24 cellular contexts compared by ENCODE assay signal in the genomic region with DNA sequence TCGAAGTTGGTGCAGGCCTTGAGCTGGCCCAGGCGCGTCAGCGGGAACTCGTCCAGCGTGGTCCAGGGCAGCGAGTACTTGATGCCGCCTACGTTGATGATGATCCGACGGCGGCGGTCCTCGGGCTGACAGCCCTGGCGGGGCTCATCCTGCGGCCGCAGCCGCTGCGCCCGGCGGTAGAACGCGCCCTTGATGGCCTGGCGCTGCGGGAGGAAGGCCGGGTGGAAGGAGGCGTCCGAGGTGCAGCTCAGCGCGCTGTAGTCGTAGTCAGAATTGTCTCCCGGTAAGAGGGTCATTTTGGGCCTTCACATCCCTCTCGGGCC.
"Had no signal": no experiment of that assay in that cellular context is flagged by ENCODE, and none has a peak within 500 bp of the region (broad histone marks: within the 10 kb centered on the region; RNA-seq: fewer than 3 reads in every experiment).

No MANE protein-coding gene starts in this region.

- FAIRE-seq: urothelium cell line had no signal

- H3K4me3 ChIP-seq: stomach, suprapubic skin, thoracic aorta, thyroid gland, tibial artery, tibial nerve, transverse colon, upper lobe of left lung, upper lobe of right lung, uterus, vagina had no signal

- H3K27me3 ChIP-seq: testis, thyroid gland, transverse colon, upper lobe of left lung, uterus, vagina had no signal

- DNase-seq: stimulated activated CD4-positive, alpha-beta T cell treated with anti-CD3 and anti-CD28 coated beads, Interleukin-2, amount 100 ng/mL, for 48 hours; stimulated activated CD4-positive, alpha-beta T cell treated with anti-CD3 and anti-CD28 coated beads, Interleukin-4, amount 100 ng/mL, for 1 hour; stimulated activated CD4-positive, alpha-beta T cell treated with anti-CD3 and anti-CD28 coated beads, Interleukin-4, amount 100 ng/mL, for 24 hours; stimulated activated CD4-positive, alpha-beta T cell treated with anti-CD3 and anti-CD28 coated beads, Interleukin-4, amount 100 ng/mL, for 4 hours; stimulated activated naive B cell treated with anti-CD40 and anti-IgM and Interleukin-4, amounts not matched to agents 10 μg/mL and 1 μg/mL and 100 μg/mL, for 72 hours; stimulated activated naive CD4-positive, alpha-beta T cell; stimulated activated naive CD4-positive, alpha-beta T cell treated with Interleukin-2 at 50 U/mL for 16 hours; stimulated activated naive CD8-positive, alpha-beta T cell treated with anti-CD3 and anti-CD28 coated beads, Interleukin-15, amount 100 ng/mL, for 72 hours; stimulated activated naive CD8-positive, alpha-beta T cell treated with anti-CD3 and anti-CD28 coated beads, Interleukin-15, Interleukin-2, amounts not matched to agents 100 U/mL and 50 U/mL, for 24 hours; stomach; substantia nigra; testis; thyroid gland; tibial artery; transverse colon; trophoblast cell; upper lobe of right lung; uterus had no signal

- H3K36me3 ChIP-seq: stomach, suprapubic skin, thoracic aorta, thyroid gland, tibial artery, tibial nerve, transverse colon, upper lobe of left lung, upper lobe of right lung, uterus, vagina had no signal

- H3K27ac ChIP-seq: stomach, suprapubic skin, testis, thoracic aorta, thyroid gland, tibial artery, tibial nerve, transverse colon, upper lobe of left lung, upper lobe of right lung, uterus, vagina had no signal

- H3K9me3 ChIP-seq: stomach, suprapubic skin, testis, thoracic aorta, thyroid gland, tibial artery, tibial nerve, transverse colon, upper lobe of left lung, upper lobe of right lung, uterus, vagina had no signal

- H3K4me1 ChIP-seq: suprapubic skin, thyroid gland, tibial artery, upper lobe of left lung, upper lobe of right lung, uterus, vagina had no signal
